Comparison of ENCODE assay signal across 20 cellular contexts in the genomic region with DNA sequence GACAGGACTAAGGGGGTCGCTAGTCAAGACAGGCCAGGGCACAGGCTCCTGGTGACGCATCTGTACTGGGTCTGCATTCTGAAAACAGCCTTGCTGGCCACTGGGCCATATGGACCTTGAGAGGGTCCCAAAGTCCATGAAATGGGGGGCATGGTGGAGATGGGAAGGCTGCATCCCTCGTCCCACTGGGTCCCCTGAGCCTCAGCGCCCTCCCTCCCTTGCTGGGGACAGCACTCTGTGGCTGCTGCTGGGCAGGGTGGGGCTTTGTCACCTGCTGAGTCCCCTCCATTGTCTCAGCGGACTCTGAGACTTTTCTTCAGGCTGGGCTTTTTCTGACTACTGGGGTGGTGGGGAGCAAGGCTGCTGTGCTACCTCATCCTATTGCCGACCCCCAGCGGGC.
A peak's percentile ranks its signal among the peaks of the same experiment; 100 is the strongest.
DNase-seq lines count a peak whose midpoint lies in the region; ATAC-seq and TF ChIP-seq lines count a peak whose summit lies in the region.
"Had no signal": no experiment of that assay in that cellular context is flagged by ENCODE, and none has a peak within 500 bp of the region (broad histone marks: within the 10 kb centered on the region; RNA-seq: fewer than 3 reads in every experiment).

No MANE protein-coding gene starts in this region.

- ATAC-seq in natural killer cell treated with Interleukin-12 subunit alpha and Interleukin-12 subunit beta and Interleukin-15 and Interleukin-18, amount 100 ng/mL, for 72 hours: no peak
- no peak for ATAC-seq in natural killer cell
- ATAC-seq: GM12878, GM23338, HCT116 had no signal

- H3K79me1 ChIP-seq in neuronal stem cell (ENCODE audit: low read depth, low read length): no peaks in the 10 kb centered on the region

- intact Hi-C loops in natural killer cell (cut with micrococcal nuclease): no loop called here
- intact Hi-C loops in dendritic cell treated with granulocyte-macrophage colony-stimulating factor and Interleukin-4, amounts not matched to agents 40 ng/mL and 50 ng/mL, for 4 days (cut with micrococcal nuclease): loop anchor here (10.0 kb wide), 4 partner anchors 46 to 206 kb away; partner anchors contain the start of gene RHOU

- no peak overlapping the region for H3K9ac ChIP-seq in neuronal stem cell (ENCODE audit: low read depth, low read length, poor library complexity)

- H4K20me1 ChIP-seq in osteoblast (ENCODE audit: insufficient read depth, low read length): no peaks in the 10 kb centered on the region
- H4K20me1 ChIP-seq: BLaER1 treated with 17β-estradiol and CSF1 and Interleukin-3, amounts not matched to agents 10 nM and 100 nM had no signal

- WGBS in neuronal stem cell (ENCODE audit: extremely low coverage in 2 of 2, insufficient read length in 2 of 2, insufficient replicate concordance in 1 of 2), 2 donors: no CpG with 5 or more reads among the region's 7 CpGs

- H3K18ac ChIP-seq in neuronal stem cell (ENCODE audit: low read length): no peak overlapping the region

- peaks cover 5 to 16% of the 10 kb centered on the region in 2 donors for H3K4me1 ChIP-seq in neuronal stem cell (ENCODE audit: control insufficient read depth in 2 of 2, insufficient read depth in 1 of 2, low read depth in 1 of 2, low read length in 2 of 2)
- no peaks in the 10 kb centered on the region for H3K4me1 ChIP-seq in osteoblast (ENCODE audit: insufficient read depth, low read length)

- H3K9me3 ChIP-seq in neuronal stem cell (replicated peaks in 1 of 2; ENCODE audit: control insufficient read depth in 2 of 2, insufficient read depth in 1 of 2, low read depth in 1 of 2, low read length in 2 of 2): peaks cover 0 to 2% of the 10 kb centered on the region in 2 donors
- no peaks in the 10 kb centered on the region for H3K9me3 ChIP-seq in osteoblast (ENCODE audit: low read depth, low read length)
- H3K9me3 ChIP-seq: BLaER1 treated with 17β-estradiol and CSF1 and Interleukin-3, amounts not matched to agents 10 nM and 100 nM had no signal

- no peaks in the 10 kb centered on the region for H3K36me3 Mint-ChIP-seq in natural killer cell treated with Interleukin-12 subunit alpha and Interleukin-12 subunit beta and Interleukin-15 and Interleukin-18, amount 100 ng/mL, for 72 hours
- no peaks in the 10 kb centered on the region for H3K36me3 Mint-ChIP-seq in natural killer cell
- no peaks in the 10 kb centered on the region for H3K36me3 Mint-ChIP-seq in dendritic cell treated with granulocyte-macrophage colony-stimulating factor and Interleukin-4, amounts not matched to agents 40 ng/mL and 50 ng/mL, for 4 days (ENCODE audit: low read depth)
- H3K36me3 Mint-ChIP-seq: CD4-positive, CD25-positive, alpha-beta regulatory T cell; CD8-positive, alpha-beta memory T cell had no signal

- no peaks in the 10 kb centered on the region for H3K79me2 ChIP-seq in osteoblast (ENCODE audit: insufficient read depth, low read length)

- H2BK5ac ChIP-seq in neuronal stem cell (ENCODE audit: low read length): no peak overlapping the region

- no peak overlapping the region for H2BK15ac ChIP-seq in neuronal stem cell (ENCODE audit: low read length)

- peak; percentile 49 for DNase-seq in natural killer cell treated with Interleukin-12 subunit alpha and Interleukin-12 subunit beta and Interleukin-15 and Interleukin-18, amount 100 ng/mL, for 72 hours (ENCODE audit: low spot score)
- DNase-seq in natural killer cell (no peak), neuronal stem cell (ENCODE audit: low spot score) (no peak), activated gamma-delta T cell (lab: John Stamatoyannopoulos, UW) (no peak), osteoblast (ENCODE audit: insufficient read length, low spot score, missing footprints) (no peak)
- DNase-seq in stimulated activated CD4-positive, alpha-beta T cell treated with anti-CD3 and anti-CD28 coated beads, Interleukin-15, amount 100 ng/mL, for 24 hours: no peak
- DNase-seq: CD4-positive, CD25-positive, alpha-beta regulatory T cell; CD8-positive, alpha-beta memory T cell; COR-L47; DMS 273 treated with DMSO at 0.1 percent for 48 hours; DMS53; DND-41; EL; HFFc6 had no signal

- H2AK5ac ChIP-seq in neuronal stem cell (ENCODE audit: low read depth, low read length): no peak overlapping the region

- no peak overlapping the region for H4K91ac ChIP-seq in neuronal stem cell (ENCODE audit: low read depth, low read length, poor library complexity)

- H3K4me3 ChIP-seq in neuronal stem cell (ENCODE audit: low read length in 2 of 2): no peak overlapping the region
- H3K4me3 ChIP-seq in osteoblast (ENCODE audit: insufficient read depth, low read length): no peak overlapping the region
- H3K4me3 ChIP-seq: BLaER1 treated with 17β-estradiol and CSF1 and Interleukin-3, amounts not matched to agents 10 nM and 100 nM; GM12878; GM23338 had no signal

- H2AFZ ChIP-seq in neuronal stem cell (ENCODE audit: low read length) (no peak overlapping the region), osteoblast (ENCODE audit: low read length) (no peak overlapping the region)
- H2AFZ ChIP-seq: GM23338 had no signal

- no peaks in the 10 kb centered on the region for H3K36me3 ChIP-seq in neuronal stem cell (replicated peaks in 1 of 2; ENCODE audit: control insufficient read depth in 2 of 2, insufficient read depth in 2 of 2, low read length in 2 of 2)
- no peaks in the 10 kb centered on the region for H3K36me3 ChIP-seq in osteoblast (ENCODE audit: insufficient read depth, low read length)
- H3K36me3 ChIP-seq: BLaER1 treated with 17β-estradiol and CSF1 and Interleukin-3, amounts not matched to agents 10 nM and 100 nM had no signal

- H3K9me3 Mint-ChIP-seq in natural killer cell treated with Interleukin-12 subunit alpha and Interleukin-12 subunit beta and Interleukin-15 and Interleukin-18, amount 100 ng/mL, for 72 hours: no peaks in the 10 kb centered on the region
- H3K9me3 Mint-ChIP-seq in natural killer cell: no peaks in the 10 kb centered on the region
- no peaks in the 10 kb centered on the region for H3K9me3 Mint-ChIP-seq in dendritic cell treated with granulocyte-macrophage colony-stimulating factor and Interleukin-4, amounts not matched to agents 40 ng/mL and 50 ng/mL, for 4 days
- H3K9me3 Mint-ChIP-seq: CD4-positive, CD25-positive, alpha-beta regulatory T cell; CD8-positive, alpha-beta memory T cell; GM23338 had no signal

- H3K27me3 Mint-ChIP-seq in natural killer cell treated with Interleukin-12 subunit alpha and Interleukin-12 subunit beta and Interleukin-15 and Interleukin-18, amount 100 ng/mL, for 72 hours: no peaks in the 10 kb centered on the region
- H3K27me3 Mint-ChIP-seq in natural killer cell (ENCODE audit: low read depth in 2 of 2): no peaks in the 10 kb centered on the region
- no peaks in the 10 kb centered on the region for H3K27me3 Mint-ChIP-seq in dendritic cell treated with granulocyte-macrophage colony-stimulating factor and Interleukin-4, amounts not matched to agents 40 ng/mL and 50 ng/mL, for 4 days

- H3K4me2 ChIP-seq in neuronal stem cell (ENCODE audit: insufficient read depth, low read length, poor library complexity, severe bottlenecking): no peak overlapping the region
- no peak overlapping the region for H3K4me2 ChIP-seq in osteoblast (ENCODE audit: insufficient read depth, low read length)
- H3K4me2 ChIP-seq: GM23338 had no signal

- peak overlapping the region in 1 of 2 donors; percentile 70 for H3K27ac Mint-ChIP-seq in natural killer cell treated with Interleukin-12 subunit alpha and Interleukin-12 subunit beta and Interleukin-15 and Interleukin-18, amount 100 ng/mL, for 72 hours
- H3K27ac Mint-ChIP-seq in natural killer cell: no peak overlapping the region
- peak overlapping the region; percentile 55 for H3K27ac Mint-ChIP-seq in dendritic cell treated with granulocyte-macrophage colony-stimulating factor and Interleukin-4, amounts not matched to agents 40 ng/mL and 50 ng/mL, for 4 days
- H3K27ac Mint-ChIP-seq: B cell, GM23338, HFFc6 had no signal

- no peak overlapping the region for H3K27ac ChIP-seq in neuronal stem cell (replicated peaks; ENCODE audit: low read length)
- H3K27ac ChIP-seq in osteoblast (ENCODE audit: low read depth, low read length): no peak overlapping the region

- H4K8ac ChIP-seq in neuronal stem cell (ENCODE audit: low read depth, low read length): no peak overlapping the region

- H3K27me3 ChIP-seq in neuronal stem cell (ENCODE audit: control insufficient read depth in 3 of 3, insufficient read depth in 3 of 3, low read depth in 1 of 3, low read length in 3 of 3) (no peaks in the 10 kb centered on the region), osteoblast (ENCODE audit: insufficient read depth, low read length) (no peaks in the 10 kb centered on the region)
- H3K27me3 ChIP-seq: BLaER1 treated with 17β-estradiol and CSF1 and Interleukin-3, amounts not matched to agents 10 nM and 100 nM had no signal

- H2BK12ac ChIP-seq in neuronal stem cell (ENCODE audit: low read length): peak overlapping the region; percentile 3

- TF ChIP-seq CTCF in natural killer cell (IDR thresholded peaks at IDR 0.05) (no peak), osteoblast (IDR thresholded peaks at IDR 0.05; ENCODE audit: extremely low read depth, low read depth, low read length) (no peak)

- no peak overlapping the region for H3K14ac ChIP-seq in neuronal stem cell (ENCODE audit: low read length)

- H3K4me1 Mint-ChIP-seq in natural killer cell treated with Interleukin-12 subunit alpha and Interleukin-12 subunit beta and Interleukin-15 and Interleukin-18, amount 100 ng/mL, for 72 hours (ENCODE audit: low read depth in 2 of 2): peaks cover 22 to 29% of the 10 kb centered on the region in 2 donors
- H3K4me1 Mint-ChIP-seq in natural killer cell: peaks cover 33 to 42% of the 10 kb centered on the region in 2 donors
- H3K4me1 Mint-ChIP-seq in dendritic cell treated with granulocyte-macrophage colony-stimulating factor and Interleukin-4, amounts not matched to agents 40 ng/mL and 50 ng/mL, for 4 days (ENCODE audit: low read depth): peaks cover 94% of the 10 kb centered on the region

- no peak overlapping the region for H3K4ac ChIP-seq in neuronal stem cell (ENCODE audit: low read length)

- no peak overlapping the region for H2BK120ac ChIP-seq in neuronal stem cell (ENCODE audit: low read depth, low read length)

- H3K23ac ChIP-seq in neuronal stem cell (ENCODE audit: low read depth, low read length, poor library complexity): no peak overlapping the region

- no peak overlapping the region for H3K4me3 Mint-ChIP-seq in natural killer cell treated with Interleukin-12 subunit alpha and Interleukin-12 subunit beta and Interleukin-15 and Interleukin-18, amount 100 ng/mL, for 72 hours
- no peak overlapping the region for H3K4me3 Mint-ChIP-seq in natural killer cell
- H3K4me3 Mint-ChIP-seq in dendritic cell treated with granulocyte-macrophage colony-stimulating factor and Interleukin-4, amounts not matched to agents 40 ng/mL and 50 ng/mL, for 4 days: no peak overlapping the region
- H3K4me3 Mint-ChIP-seq: B cell; CD4-positive, CD25-positive, alpha-beta regulatory T cell; CD8-positive, alpha-beta memory T cell; GM23338; HFFc6 had no signal
